Comparison of ENCODE assay signal across 8 cellular contexts in the genomic region with DNA sequence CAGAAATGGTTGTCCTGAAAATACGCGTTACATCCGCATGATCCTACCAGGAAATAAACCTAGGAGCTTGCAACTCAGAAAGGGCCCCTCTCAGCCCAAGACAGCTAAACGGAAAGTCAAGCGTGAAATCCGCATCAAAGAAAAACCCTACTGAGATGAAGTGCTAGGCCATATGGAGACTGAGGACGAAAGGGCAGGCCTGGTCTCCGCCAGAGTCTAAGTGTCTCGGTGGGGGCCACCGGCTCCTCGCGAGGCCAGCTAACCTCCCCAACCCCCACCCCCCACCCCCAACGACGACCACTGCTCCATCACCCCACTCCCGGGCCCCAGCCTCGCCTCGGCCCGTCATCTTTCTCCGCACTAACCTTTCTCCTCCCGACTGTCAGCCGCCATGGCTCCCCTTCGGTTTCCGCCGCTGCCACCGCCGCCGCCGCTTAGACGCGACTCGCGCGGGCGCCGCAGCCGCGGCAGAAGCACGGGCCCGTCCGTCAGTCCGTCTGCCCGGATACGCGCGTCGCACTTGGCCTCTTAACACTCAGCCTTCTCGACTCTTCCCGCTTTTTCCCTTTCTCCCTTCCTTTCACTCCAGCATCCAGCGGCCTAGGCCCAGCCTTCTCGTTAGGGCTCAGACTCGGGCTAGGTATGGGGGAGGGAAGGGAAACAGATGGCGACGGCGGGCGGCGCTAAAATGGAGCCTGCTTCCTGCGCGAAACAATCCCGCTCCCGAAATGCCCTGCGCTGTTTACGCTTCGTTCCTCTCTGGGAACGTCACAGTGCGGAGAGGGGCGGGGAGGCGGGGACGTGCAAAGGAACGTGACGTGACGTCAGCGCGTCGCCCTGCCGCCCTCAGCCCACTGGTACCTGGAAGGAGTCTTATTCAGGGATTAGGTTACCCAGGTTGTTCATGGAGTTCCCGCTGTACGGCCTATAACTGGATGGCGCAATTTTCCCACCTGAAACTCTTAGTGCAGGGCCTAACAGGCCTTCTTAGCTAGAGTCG. TPM values are rescaled to one million over a fixed set of nuclear protein-coding genes. Genes with fewer than 3 reads are reported as not detected.
DNase-seq lines count a peak whose midpoint lies in the region; ATAC-seq, FAIRE-seq and TF ChIP-seq lines count a peak whose summit lies in the region.

TSS of gene YTHDC1 (minus strand) at position 730 of the 1,000 bp plus-strand sequence. CDS start at position 393, 337 bp downstream.

- H3K27me3 ChIP-seq in keratinocyte (ENCODE audit: control insufficient read depth, extremely low read depth, insufficient read depth, low read length), result no peaks in the 10 kb centered on the region

- peak within 1 kb of the TSS; percentile 80 for H2AFZ ChIP-seq in keratinocyte (ENCODE audit: control insufficient read depth, low read length)

- H3K27ac ChIP-seq in keratinocyte (ENCODE audit: control insufficient read depth, insufficient read depth, low read length), result peak within 1 kb of the TSS; percentile 97

- peak within 1 kb of the TSS; percentile 92 to 98 (median 97) for H3K4me3 ChIP-seq in keratinocyte (ENCODE audit: control insufficient read depth in 2 of 3, extremely low read depth in 1 of 3, insufficient read depth in 2 of 3, low read depth in 1 of 3, low read length in 3 of 3)

- peaks cover 7% of the 10 kb centered on the region for H4K20me1 ChIP-seq in keratinocyte (ENCODE audit: control insufficient read depth, extremely low read depth, insufficient read depth, low read length)

- peaks cover 2% of the 10 kb centered on the region for H3K9me1 ChIP-seq in keratinocyte (ENCODE audit: control insufficient read depth, extremely low read depth, insufficient read depth, low read length)

- ATAC-seq in HG03432 (IDR thresholded peaks at IDR 0.05; ENCODE audit: unreplicated experiment), result peak; percentile 96

- FAIRE-seq in keratinocyte (lab: Jason Lieb, UNC), result peak; percentile 94

- no peaks in the 10 kb centered on the region for H3K9me3 ChIP-seq in keratinocyte (ENCODE audit: control insufficient read depth, low read depth, low read length)

- H3K79me2 ChIP-seq in keratinocyte (ENCODE audit: control insufficient read depth, insufficient read depth, low read length), result peaks cover 51% of the 10 kb centered on the region

- DNase-seq in AML-193 (lab: John Stamatoyannopoulos, UW) (peak; percentile 89 to 91), NCI-H510A (lab: John Stamatoyannopoulos, UW) (peak; percentile 97), cerebellum (ENCODE audit: low spot score) (peak; percentile 97), keratinocyte (ENCODE audit: low read depth, low spot score) (peak; percentile 58)
- peak; percentile 92 for DNase-seq in activated CD4-positive, alpha-beta T cell treated with anti-CD3 and anti-CD28 coated beads for 1 hour
- peak; percentile 84 to 92 for DNase-seq in stimulated activated CD4-positive, alpha-beta T cell treated with anti-CD3 and anti-CD28 coated beads, Interleukin-15, amount 100 ng/mL, for 1 hour (ENCODE audit: low read depth in 1 of 2, low spot score in 1 of 2)

- H3K4me2 ChIP-seq in keratinocyte (ENCODE audit: control insufficient read depth, extremely low read depth, insufficient read depth, low read depth, low read length), result peak within 1 kb of the TSS; percentile 82

- dilution Hi-C loops in keratinocyte (cut with MboI; ENCODE audit: extremely low pct_ligation_motif_present, low sequenced_read_pairs), result no loop called here

- peaks cover 1 to 8% of the 10 kb centered on the region in 2 experiments for H3K36me3 ChIP-seq in keratinocyte (ENCODE audit: control insufficient read depth in 2 of 2, extremely low read depth in 1 of 2, insufficient read depth in 2 of 2, low read length in 2 of 2)

- peak in 1 of 3 experiments; percentile 1 for TF ChIP-seq CTCF in keratinocyte (optimal IDR thresholded peaks at IDR 0.05 in 1 of 3, IDR thresholded peaks at IDR 0.05 in 1 of 3, conservative IDR thresholded peaks at IDR 0.05 in 1 of 3; ENCODE audit: extremely low read depth in 1 of 3, insufficient read depth in 2 of 3, low read length in 3 of 3)

- peaks cover 22% of the 10 kb centered on the region for H3K4me1 ChIP-seq in keratinocyte (ENCODE audit: control insufficient read depth, extremely low read depth, insufficient read depth, low read length)

- TF ChIP-seq POLR2A in GM19099 (IDR thresholded peaks at IDR 0.05; ENCODE audit: extremely low read depth, insufficient read length, low read depth), result peak; percentile 81

- peak within 1 kb of the TSS; percentile 99 for H3K9ac ChIP-seq in keratinocyte (ENCODE audit: control insufficient read depth, extremely low read depth, insufficient read depth, low read length)

RNA-seq across cellular contexts. Expression of gene YTHDC1, which starts in this region (rescaled TPM):
- total RNA-seq in cerebellum, result 96.5 TPM
- 39.1 to 74.2 TPM (median 43.8 TPM) in 3 replicates for polyA plus RNA-seq in keratinocyte
- polyA plus RNA-seq in keratinocyte (2011; ENCODE audit: low read depth), result 180 TPM
- polyA plus RNA-seq in keratinocyte (2011; cell fraction: cytosol; rRNA removed), result 30.8 and 45.4 TPM in 2 replicates
- polyA plus RNA-seq in keratinocyte (2011; cell fraction: nucleus; rRNA removed), result 103 and 139 TPM in 2 replicates
- 49.7 and 83.7 TPM in 2 replicates for polyA plus RNA-seq in keratinocyte (2012; ENCODE audit: low replicate concordance)
- 23.9 to 59.1 TPM (median 29.9 TPM) in 3 replicates for polyA minus RNA-seq in keratinocyte
- 16.5 TPM for polyA minus RNA-seq in keratinocyte (2011; cell fraction: cytosol; rRNA and poly(A)+ RNA removed)
- 50.0 and 81.9 TPM in 2 replicates for polyA minus RNA-seq in keratinocyte (2011; cell fraction: nucleus; rRNA and poly(A)+ RNA removed)

Comparison
In these comparisons a context has a peak if more than half of its experiments do, and no peak if none do; other contexts are left out.
1. Peak in every context shown above with its lines: DNase-seq, ATAC-seq, H3K4me3 ChIP-seq and H3K27ac ChIP-seq.